1 cellular context compared by ENCODE assay signal in the genomic region with DNA sequence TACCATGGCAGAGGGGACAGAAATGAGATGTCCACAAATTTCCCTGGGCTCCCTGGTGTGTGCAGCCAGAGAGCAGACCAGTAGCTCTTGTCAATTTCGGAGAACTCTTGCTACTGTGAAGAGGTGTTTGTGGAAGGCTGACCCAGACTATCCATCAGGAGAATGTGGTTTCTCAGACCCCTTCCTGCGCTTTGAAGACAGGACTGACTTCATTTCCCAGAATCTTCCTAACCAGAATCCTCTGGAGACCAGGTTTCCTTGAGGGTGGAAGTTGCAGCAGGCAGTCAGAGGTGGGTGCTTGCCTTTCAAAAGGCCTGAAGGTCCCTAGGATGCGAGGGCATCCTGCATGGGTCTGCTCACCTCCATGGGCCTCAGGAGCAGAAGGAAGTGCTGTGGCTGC.
TF ChIP-seq lines count a peak whose summit lies in the region.

No MANE protein-coding gene starts in this region.

TF ChIP-seq in SK-N-SH treated with all-trans-retinoic acid at 6 μM for 48 hours, 23 proteins besides CTCF, POLR2A, EP300 and RAD21 (continued from another document):
- no peak for TF ChIP-seq PATZ1 (CRISPR knock-in tag; IDR thresholded peaks at IDR 0.05; ENCODE audit: borderline replicate concordance)
